23 cellular contexts compared by ENCODE assay signal in genomic region chr18:78630981-78631510, GRCh38.
DNase-seq lines count a peak whose midpoint lies in the region; ATAC-seq, FAIRE-seq and TF ChIP-seq lines count a peak whose summit lies in the region.
"Had no signal": no experiment of that assay in that cellular context is flagged by ENCODE, and none has a peak within 500 bp of the region (broad histone marks: within the 10 kb centered on the region; RNA-seq: fewer than 3 reads in every experiment).

No MANE protein-coding gene starts in this region.

- no peak for TF ChIP-seq POLR2A in heart left ventricle (IDR thresholded peaks at IDR 0.05)

- CTCF ChIA-PET in RWPE1 (lab: Yijun Ruan, JAX), result no interaction called here

- peak overlapping the region in 1 of 6 donors; percentile 67 for H3K27ac Mint-ChIP-seq in naive B cell
- H3K27ac Mint-ChIP-seq: HFFc6 had no signal

- H3K4me3 Mint-ChIP-seq in naive B cell, result no peak overlapping the region
- H3K4me3 Mint-ChIP-seq: CD4-positive, alpha-beta memory T cell; HFFc6 had no signal

- H3K4me1 ChIP-seq in heart left ventricle, result peaks cover 0 to 2% (median 0%) of the 10 kb centered on the region in 12 donors
- H3K4me1 ChIP-seq: HAP-1 had no signal

- H3K27me3 Mint-ChIP-seq in naive B cell, result no peaks in the 10 kb centered on the region

- peak; percentile 23 for FAIRE-seq in bronchial epithelial cell (lab: Jason Lieb, UNC)
- FAIRE-seq: A204.1, GM12891, GM18507, H54 had no signal

- peaks cover under 1 to 9% (median 4%) of the 10 kb centered on the region in 7 donors for H3K9me3 Mint-ChIP-seq in naive B cell

- H3K4me1 Mint-ChIP-seq in naive B cell, result peaks cover 1 to 16% (median 4%) of the 10 kb centered on the region in 3 donors

- H3K36me3 ChIP-seq in heart left ventricle (no peaks in the 10 kb centered on the region), bronchial epithelial cell (ENCODE audit: control insufficient read depth, insufficient read depth, low read length) (no peaks in the 10 kb centered on the region)
- H3K36me3 ChIP-seq: HAP-1 had no signal

- intact Hi-C loops in cardiac septum (cut with DNase I), result no loop called here
- intact Hi-C loops in heart left ventricle (cut with DNase I), result no loop called here

- TF ChIP-seq CTCF in heart left ventricle (IDR thresholded peaks at IDR 0.05) (no peak), RWPE1 (conservative IDR thresholded peaks at IDR 0.05; ENCODE audit: low read depth) (no peak), bronchial epithelial cell (IDR thresholded peaks at IDR 0.05; ENCODE audit: insufficient read depth, low read length, severe bottlenecking) (no peak)

- H3K4me3 ChIP-seq in heart left ventricle (no peak overlapping the region), bronchial epithelial cell (ENCODE audit: low read depth, low read length) (no peak overlapping the region)
- H3K4me3 ChIP-seq: HAP-1 had no signal

- POLR2A ChIA-PET in RWPE1 (lab: Yijun Ruan, JAX; ENCODE audit: low non-redundant PET), result no interaction called here

- H3K27ac ChIP-seq in heart left ventricle (no peak overlapping the region), RWPE1 (peak overlapping the region; percentile 74; the same call in 1 of the 2 replicates)
- H3K27ac ChIP-seq: 22Rv1 had no signal

- in situ Hi-C loops in ACHN (cut with HindIII; ENCODE audit: low pct_ligation_motif_present, low pct_unique_long_range_greater_than_20kb, low sequenced_read_pairs), result no loop called here

- ATAC-seq in heart left ventricle, result no peak
- ATAC-seq in naive B cell (ENCODE audit: low read depth in 2 of 2), result peak; percentile 21 to 39
- ATAC-seq in GM21529 (IDR thresholded peaks at IDR 0.05; ENCODE audit: unreplicated experiment), result no peak

- peaks cover 0 to 15% (median 4%) of the 10 kb centered on the region in 9 donors for H3K27me3 ChIP-seq in heart left ventricle
- H3K27me3 ChIP-seq in bronchial epithelial cell (ENCODE audit: control insufficient read depth, insufficient read depth, low read length), result no peaks in the 10 kb centered on the region

- WGBS in heart left ventricle, 4 donors, result 85 to 96% (median 88%) methylated on average over 11 to 14 of the region's 14 CpGs

- peaks cover 0 to 13% of the 10 kb centered on the region in 2 donors for H3K36me3 Mint-ChIP-seq in naive B cell
- H3K36me3 Mint-ChIP-seq: CD4-positive, alpha-beta memory T cell had no signal

- DNase-seq in cardiac septum (ENCODE audit: low spot score), result peak; percentile 56
- no peak for DNase-seq in heart left ventricle
- no peak for DNase-seq in RWPE1 (ENCODE audit: low spot score)
- DNase-seq in bronchial epithelial cell (ENCODE audit: low read depth), result no peak
- DNase-seq in naive B cell, result no peak
- DNase-seq in ACHN, result no peak
- no peak for DNase-seq in epidermal melanocyte (ENCODE audit: insufficient read length, low spot score)
- DNase-seq: C1 segment of cervical spinal cord; Calu3; CD4-positive, alpha-beta memory T cell; COR-L47; DMS53; DMS79 treated with DMSO at 0.1 percent for 48 hours; GF-D8; GOT3; HFFc6 had no signal

- peaks cover 0 to 9% (median 0%) of the 10 kb centered on the region in 12 donors for H3K9me3 ChIP-seq in heart left ventricle
- H3K9me3 ChIP-seq: HAP-1 had no signal

Comparison
In these comparisons a context has a peak if more than half of its experiments do, and no peak if none do; other contexts are left out.
1. ATAC-seq: peak in naive B cell (2 of 2); none in heart left ventricle (0 of 4) and GM21529 (single experiment).